In the genomic region with DNA sequence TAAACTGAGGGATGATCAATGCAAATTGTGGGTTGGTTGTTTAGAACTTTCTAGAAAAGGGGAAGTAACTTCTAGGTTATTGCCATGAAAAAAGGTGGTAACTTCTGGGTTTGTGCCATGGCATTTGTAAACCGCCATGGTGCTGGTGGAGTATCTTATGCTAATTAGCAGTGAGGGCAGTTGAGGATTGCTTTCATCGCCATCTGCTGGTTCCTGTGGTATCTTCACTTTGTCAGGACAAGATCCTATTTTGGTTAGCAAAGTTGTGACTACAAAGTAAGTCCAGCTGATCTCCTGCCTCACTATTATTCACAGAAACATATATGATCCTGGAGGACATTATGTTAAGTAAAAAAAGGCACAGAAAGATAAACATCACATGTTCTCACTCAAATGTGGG, we compare ENCODE assay signal across 17 cellular contexts.
DNase-seq lines count a peak whose midpoint lies in the region; ATAC-seq, FAIRE-seq and TF ChIP-seq lines count a peak whose summit lies in the region.
"Had no signal": no experiment of that assay in that cellular context is flagged by ENCODE, and none has a peak within 500 bp of the region (broad histone marks: within the 10 kb centered on the region; RNA-seq: fewer than 3 reads in every experiment).

No MANE protein-coding gene starts in this region.

- no peak overlapping the region for H3K27ac Mint-ChIP-seq in activated CD8-positive, alpha-beta T cell treated with anti-CD3 and anti-CD28 coated beads for 36 hours
- no peak overlapping the region for H3K27ac Mint-ChIP-seq in activated CD8-positive, alpha-beta T cell treated with anti-CD3 and anti-CD28 coated beads, Interleukin-2, amount 10 ng/mL, durations not matched to agents 7 days and 5 days
- no peak overlapping the region for H3K27ac Mint-ChIP-seq in natural killer cell
- H3K27ac Mint-ChIP-seq: activated naive CD4-positive, alpha-beta T cell treated with anti-CD3 and anti-CD28 coated beads, Interleukin-2, amount 50 U/mL, for 72 hours; naive thymus-derived CD8-positive, alpha-beta T cell had no signal

- ATAC-seq in activated CD8-positive, alpha-beta T cell treated with anti-CD3 and anti-CD28 coated beads for 36 hours = no peak
- ATAC-seq in activated CD8-positive, alpha-beta T cell treated with anti-CD3 and anti-CD28 coated beads, Interleukin-2, amount 10 ng/mL, durations not matched to agents 7 days and 5 days = no peak
- no peak for ATAC-seq in natural killer cell
- ATAC-seq: activated naive CD4-positive, alpha-beta T cell treated with anti-CD3 and anti-CD28 coated beads, Interleukin-2, amount 50 U/mL, for 72 hours; naive thymus-derived CD8-positive, alpha-beta T cell had no signal

- H3K36me3 Mint-ChIP-seq in activated CD8-positive, alpha-beta T cell treated with anti-CD3 and anti-CD28 coated beads for 36 hours (ENCODE audit: low read depth) = no peaks in the 10 kb centered on the region
- H3K36me3 Mint-ChIP-seq in activated CD8-positive, alpha-beta T cell treated with anti-CD3 and anti-CD28 coated beads, Interleukin-2, amount 10 ng/mL, durations not matched to agents 7 days and 5 days (ENCODE audit: low read depth) = no peaks in the 10 kb centered on the region
- H3K36me3 Mint-ChIP-seq in natural killer cell = no peaks in the 10 kb centered on the region

- no peaks in the 10 kb centered on the region for H3K27me3 ChIP-seq in small intestine (ENCODE audit: control insufficient read depth in 2 of 2, insufficient read depth in 2 of 2, low read length in 2 of 2)
- H3K27me3 ChIP-seq: uterus had no signal

- no peaks in the 10 kb centered on the region for H3K27me3 Mint-ChIP-seq in activated CD8-positive, alpha-beta T cell treated with anti-CD3 and anti-CD28 coated beads for 36 hours
- no peaks in the 10 kb centered on the region for H3K27me3 Mint-ChIP-seq in activated CD8-positive, alpha-beta T cell treated with anti-CD3 and anti-CD28 coated beads, Interleukin-2, amount 10 ng/mL, durations not matched to agents 7 days and 5 days (ENCODE audit: low read depth)
- no peaks in the 10 kb centered on the region for H3K27me3 Mint-ChIP-seq in natural killer cell (ENCODE audit: low read depth in 2 of 2)
- H3K27me3 Mint-ChIP-seq: naive thymus-derived CD8-positive, alpha-beta T cell had no signal

- no peak overlapping the region for H3K4me3 ChIP-seq in cardiac fibroblast (replicated peaks in 1 of 2; ENCODE audit: low read depth in 2 of 2, low read length in 2 of 2)
- no peak overlapping the region for H3K4me3 ChIP-seq in small intestine (ENCODE audit: low read depth in 1 of 2, low read length in 2 of 2)
- H3K4me3 ChIP-seq: lung, uterus had no signal

- FAIRE-seq in small intestine (lab: Jason Lieb, UNC) = no peak

- H3K4me1 ChIP-seq in small intestine (ENCODE audit: control insufficient read depth in 2 of 2, insufficient read depth in 1 of 2, low read depth in 1 of 2, low read length in 1 of 2) = no peaks in the 10 kb centered on the region
- H3K4me1 ChIP-seq: uterus had no signal

- peak; percentile 0 for DNase-seq in activated CD8-positive, alpha-beta T cell treated with anti-CD3 and anti-CD28 coated beads for 36 hours
- DNase-seq in activated CD8-positive, alpha-beta T cell treated with anti-CD3 and anti-CD28 coated beads, Interleukin-2, amount 10 ng/mL, durations not matched to agents 7 days and 5 days = no peak
- DNase-seq in NCI-H69 (lab: John Stamatoyannopoulos, UW) (peak; percentile 20), cardiac fibroblast (ENCODE audit: low read depth in 2 of 2) (peak; percentile 19 to 29), small intestine (peak; percentile 32), natural killer cell (no peak)
- no peak for DNase-seq in effector CD8-positive, alpha-beta T cell (lab: John Stamatoyannopoulos, UW)
- DNase-seq in stimulated activated CD8-positive, alpha-beta memory T cell treated with anti-CD3 and anti-CD28 coated beads, Interleukin-4, amount 100 ng/mL, for 48 hours = no peak
- DNase-seq: activated CD4-positive, alpha-beta T cell treated with anti-CD3 and anti-CD28 coated beads for 1 hour; activated T-cell treated with anti-CD3 and anti-CD28 coated beads, Interleukin-2, amount 50 U/mL, for 1 hour; naive thymus-derived CD8-positive, alpha-beta T cell; NCI-H1694 treated with DMSO at 0.1 percent for 48 hours; NCI-H510A treated with DMSO at 0.1 percent for 48 hours; uterus had no signal

- no peak overlapping the region for H3K4me3 Mint-ChIP-seq in activated CD8-positive, alpha-beta T cell treated with anti-CD3 and anti-CD28 coated beads for 36 hours
- no peak overlapping the region for H3K4me3 Mint-ChIP-seq in activated CD8-positive, alpha-beta T cell treated with anti-CD3 and anti-CD28 coated beads, Interleukin-2, amount 10 ng/mL, durations not matched to agents 7 days and 5 days
- H3K4me3 Mint-ChIP-seq in natural killer cell = no peak overlapping the region
- H3K4me3 Mint-ChIP-seq: naive thymus-derived CD8-positive, alpha-beta T cell had no signal

- H3K4me1 Mint-ChIP-seq in activated CD8-positive, alpha-beta T cell treated with anti-CD3 and anti-CD28 coated beads for 36 hours (ENCODE audit: low read depth) = no peaks in the 10 kb centered on the region
- no peaks in the 10 kb centered on the region for H3K4me1 Mint-ChIP-seq in activated CD8-positive, alpha-beta T cell treated with anti-CD3 and anti-CD28 coated beads, Interleukin-2, amount 10 ng/mL, durations not matched to agents 7 days and 5 days (ENCODE audit: low read depth)
- H3K4me1 Mint-ChIP-seq in natural killer cell = no peaks in the 10 kb centered on the region

- POLR2A ChIA-PET in activated CD8-positive, alpha-beta T cell treated with anti-CD3 and anti-CD28 coated beads for 36 hours (lab: Charles Lee) = no interaction called here
- POLR2A ChIA-PET in activated CD8-positive, alpha-beta T cell treated with anti-CD3 and anti-CD28 coated beads, Interleukin-2, amount 10 ng/mL, durations not matched to agents 7 days and 5 days (lab: Charles Lee) = no interaction called here

- H3K36me3 ChIP-seq in small intestine (ENCODE audit: control insufficient read depth in 2 of 2, insufficient read depth in 2 of 2, low read length in 2 of 2) = no peaks in the 10 kb centered on the region
- H3K36me3 ChIP-seq: uterus had no signal

- CTCF ChIA-PET in activated CD8-positive, alpha-beta T cell treated with anti-CD3 and anti-CD28 coated beads for 36 hours (lab: Charles Lee) = no interaction called here
- CTCF ChIA-PET in activated CD8-positive, alpha-beta T cell treated with anti-CD3 and anti-CD28 coated beads, Interleukin-2, amount 10 ng/mL, durations not matched to agents 7 days and 5 days (lab: Charles Lee) = no interaction called here

- no peak for TF ChIP-seq CTCF in activated CD8-positive, alpha-beta T cell treated with anti-CD3 and anti-CD28 coated beads for 36 hours (IDR thresholded peaks at IDR 0.05)
- TF ChIP-seq CTCF in cardiac fibroblast (IDR thresholded peaks at IDR 0.05; ENCODE audit: low read depth, low read length) = peak; percentile 16
- TF ChIP-seq CTCF in natural killer cell (IDR thresholded peaks at IDR 0.05) = no peak

- peaks cover 30% of the 10 kb centered on the region for H3K9me3 Mint-ChIP-seq in activated CD8-positive, alpha-beta T cell treated with anti-CD3 and anti-CD28 coated beads for 36 hours
- peaks cover 12% of the 10 kb centered on the region for H3K9me3 Mint-ChIP-seq in activated CD8-positive, alpha-beta T cell treated with anti-CD3 and anti-CD28 coated beads, Interleukin-2, amount 10 ng/mL, durations not matched to agents 7 days and 5 days (ENCODE audit: insufficient read depth)
- H3K9me3 Mint-ChIP-seq in natural killer cell = peaks cover 12 to 20% of the 10 kb centered on the region in 2 donors

- 81 to 84% (median 81%) methylated on average over 2 of the region's 2 CpGs for WGBS in small intestine, 3 donors

- H3K9me3 ChIP-seq in small intestine (ENCODE audit: control insufficient read depth, low read depth) = no peaks in the 10 kb centered on the region
- H3K9me3 ChIP-seq: uterus had no signal

- no peak overlapping the region for H3K27ac ChIP-seq in small intestine (ENCODE audit: low read depth in 1 of 2, low read length in 1 of 2)
- H3K27ac ChIP-seq: KMS-11, uterus had no signal

- intact Hi-C loops in activated CD8-positive, alpha-beta T cell treated with anti-CD3 and anti-CD28 coated beads for 36 hours (cut with micrococcal nuclease) = no loop called here
- intact Hi-C loops in natural killer cell (cut with micrococcal nuclease) = no loop called here

Comparison
In these comparisons a context has a peak if more than half of its experiments do, and no peak if none do; other contexts are left out.
1. DNase-seq: peak in activated CD8-positive, alpha-beta T cell treated with anti-CD3 and anti-CD28 coated beads for 36 hours (single experiment), NCI-H69 (single experiment), cardiac fibroblast (2 of 2) and small intestine (single experiment); none in activated CD8-positive, alpha-beta T cell treated with anti-CD3 and anti-CD28 coated beads, Interleukin-2, amount 10 ng/mL, durations not matched to agents 7 days and 5 days (single experiment), effector CD8-positive, alpha-beta T cell (single experiment), natural killer cell (single experiment) and stimulated activated CD8-positive, alpha-beta memory T cell treated with anti-CD3 and anti-CD28 coated beads, Interleukin-4, amount 100 ng/mL, for 48 hours (single experiment).